In genomic region chrX:68831405-68832100, GRCh38 we compare ENCODE assay signal across 9 cellular contexts.
A peak's percentile ranks its signal among the peaks of the same experiment; 100 is the strongest.
DNase-seq lines count a peak whose midpoint lies in the region; ATAC-seq and TF ChIP-seq lines count a peak whose summit lies in the region.
"Had no signal": no experiment of that assay in that cellular context is flagged by ENCODE, and none has a peak within 500 bp of the region (broad histone marks: within the 10 kb centered on the region; RNA-seq: fewer than 3 reads in every experiment).

No MANE protein-coding gene starts in this region.

- H3K36me3 ChIP-seq in ACC112 (ENCODE audit: insufficient read depth, low read length) (no peaks in the 10 kb centered on the region), Loucy (ENCODE audit: insufficient read depth, low read length) (no peaks in the 10 kb centered on the region), mucosa of stomach (ENCODE audit: control insufficient read depth, insufficient read depth, low read length) (no peaks in the 10 kb centered on the region)

- H3K79me2 ChIP-seq in ACC112 (ENCODE audit: control insufficient read depth, insufficient read depth, low read length, unreplicated experiment) (peaks cover 36% of the 10 kb centered on the region), Loucy (ENCODE audit: insufficient read depth, low read length) (no peaks in the 10 kb centered on the region)

- H3K4me1 ChIP-seq in ACC112 (ENCODE audit: control insufficient read depth, insufficient read depth, low read length, unreplicated experiment) (peaks cover 12% of the 10 kb centered on the region), Loucy (ENCODE audit: insufficient read depth, low read length, poor library complexity, severe bottlenecking) (peaks cover 6% of the 10 kb centered on the region), mucosa of stomach (ENCODE audit: control insufficient read depth, insufficient read depth, low read length) (peaks cover 40% of the 10 kb centered on the region)

- no peaks in the 10 kb centered on the region for H3K27me3 ChIP-seq in ACC112 (ENCODE audit: insufficient read depth, low read length)
- H3K27me3 ChIP-seq in Loucy (ENCODE audit: insufficient read depth, low read length, poor library complexity, severe bottlenecking) = no peaks in the 10 kb centered on the region
- no peaks in the 10 kb centered on the region for H3K27me3 ChIP-seq in mucosa of stomach (ENCODE audit: control insufficient read depth, insufficient read depth, low read length)

- H3K4me2 ChIP-seq in Loucy (ENCODE audit: low read depth, low read length, poor library complexity, severe bottlenecking) = peak overlapping the region; percentile 66

- no peaks in the 10 kb centered on the region for H3K9me3 ChIP-seq in Loucy (ENCODE audit: insufficient read depth, low read depth, low read length)
- H3K9me3 ChIP-seq in mucosa of stomach (ENCODE audit: control insufficient read depth, low read length) = no peaks in the 10 kb centered on the region

- H3K4me3 ChIP-seq in ACC112 (ENCODE audit: low read depth, low read length) (peak overlapping the region; percentile 85), Loucy (ENCODE audit: low read length, poor library complexity, severe bottlenecking) (peak overlapping the region; percentile 52), coronary artery (peak overlapping the region; percentile 71), mucosa of stomach (ENCODE audit: low read length) (peak overlapping the region; percentile 14)

- H3K9ac ChIP-seq in Loucy (ENCODE audit: low read depth, low read length, poor library complexity, severe bottlenecking) (peak overlapping the region; percentile 27), mucosa of stomach (ENCODE audit: low read length) (peak overlapping the region; percentile 86)

- ATAC-seq in HG03442 (IDR thresholded peaks at IDR 0.05; ENCODE audit: unreplicated experiment) = no peak
- no peak for ATAC-seq in GM19023 (IDR thresholded peaks at IDR 0.05; ENCODE audit: unreplicated experiment)

- no peak for DNase-seq in coronary artery (ENCODE audit: low spot score)
- DNase-seq in stimulated activated CD4-positive, alpha-beta T cell treated with anti-CD3 and anti-CD28 coated beads, Interleukin-2, amount 100 ng/mL, for 24 hours = no peak
- no peak for DNase-seq in NCI-H2029 (lab: John Stamatoyannopoulos, UW)
- DNase-seq: stimulated activated CD4-positive, alpha-beta T cell treated with anti-CD3 and anti-CD28 coated beads, Interleukin-2, amount 100 ng/mL, for 48 hours had no signal

- TF ChIP-seq CTCF in Loucy (conservative IDR thresholded peaks at IDR 0.05; ENCODE audit: low read length) = no peak
- TF ChIP-seq CTCF in coronary artery (IDR thresholded peaks at IDR 0.05) = no peak

- H2AFZ ChIP-seq in ACC112 (ENCODE audit: low read length, unreplicated experiment) (no peak overlapping the region), Loucy (ENCODE audit: low read length) (no peak overlapping the region)

- no peaks in the 10 kb centered on the region for H4K20me1 ChIP-seq in Loucy (ENCODE audit: insufficient read depth, low read length, poor library complexity, severe bottlenecking)

- H3F3A ChIP-seq in Loucy (ENCODE audit: low read depth) = no peaks in the 10 kb centered on the region

- no peaks in the 10 kb centered on the region for H3K9me2 ChIP-seq in Loucy (replicated peaks; ENCODE audit: low read depth, low read length)

- no peak overlapping the region for H3K27ac ChIP-seq in ACC112 (ENCODE audit: low read depth, low read length)
- H3K27ac ChIP-seq in coronary artery = peak overlapping the region in 1 of 2 donors; percentile 64

Comparison
In these comparisons a context has a peak if more than half of its experiments do, and no peak if none do; other contexts are left out.
1. H3K4me3 ChIP-seq: peak in every context shown above with its lines; median percentile 85 in ACC112; 71 in coronary artery; 52 in Loucy; 14 in mucosa of stomach.